In the genomic region with DNA sequence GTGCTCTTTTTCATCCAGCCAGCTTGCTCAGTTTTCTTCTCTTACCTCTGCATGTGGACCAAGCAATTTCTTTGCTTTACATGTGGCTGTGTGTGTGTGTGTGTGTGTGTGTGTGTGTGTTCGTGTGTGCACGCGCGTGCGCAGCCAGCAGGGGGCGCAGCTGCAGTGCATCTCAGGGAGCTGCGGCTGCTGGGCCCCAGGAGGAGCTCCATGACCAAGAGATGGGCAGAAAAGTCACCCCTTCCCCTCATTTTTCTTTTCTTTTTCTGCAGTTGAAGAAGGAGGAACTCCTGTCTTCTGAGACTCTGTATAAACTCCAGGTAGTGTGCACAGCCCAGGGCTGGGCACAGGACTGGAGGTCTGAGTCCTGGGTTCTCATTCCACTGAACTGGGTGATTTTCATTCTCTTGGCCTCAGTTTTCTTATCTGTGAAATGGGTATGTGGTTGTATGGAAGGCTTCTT, we compare ENCODE assay signal across 8 cellular contexts. TPM values are rescaled to one million over a fixed set of nuclear protein-coding genes. Genes with fewer than 3 reads are reported as not detected.
DNase-seq lines count a peak whose midpoint lies in the region; ATAC-seq and TF ChIP-seq lines count a peak whose summit lies in the region.

No MANE protein-coding gene starts in this region.

- ATAC-seq in gastroesophageal sphincter = peak; percentile 46
- ATAC-seq in HG03045 (IDR thresholded peaks at IDR 0.05; ENCODE audit: unreplicated experiment) = no peak

- no peak overlapping the region for H4K8ac ChIP-seq in trophoblast cell (ENCODE audit: low read depth, low read length)

- DNase-seq in ELF-1 (ENCODE audit: low read depth, low spot score) (peak; percentile 91), HL-60 (ENCODE audit: low read depth in 1 of 2, low spot score in 1 of 2) (peak; percentile 57 to 66), trophoblast cell (peak; percentile 67 to 86), type B pancreatic cell (ENCODE audit: extremely low spot score, unreplicated experiment) (peak; percentile 83)
- peak; percentile 88 for DNase-seq in activated effector memory CD4-positive, alpha-beta T cell treated with anti-CD3 and anti-CD28 coated beads, Interleukin-2, amount 50 U/mL, for 16 hours

- H3K79me1 ChIP-seq in trophoblast cell (ENCODE audit: low read length) = no peaks in the 10 kb centered on the region

- H3K27ac Mint-ChIP-seq in type B pancreatic cell = no peak overlapping the region

- no peaks in the 10 kb centered on the region for H3K79me2 ChIP-seq in trophoblast cell (ENCODE audit: control insufficient read depth, insufficient read depth, low read length, poor library complexity)

- H2BK120ac ChIP-seq in trophoblast cell (ENCODE audit: insufficient read depth, low read length, poor library complexity) = no peak overlapping the region

- no peaks in the 10 kb centered on the region for H3K27me3 Mint-ChIP-seq in type B pancreatic cell

- no peak overlapping the region for H2BK5ac ChIP-seq in trophoblast cell (ENCODE audit: low read depth, low read length, poor library complexity)

- H3K9me3 ChIP-seq in gastroesophageal sphincter = no peaks in the 10 kb centered on the region
- H3K9me3 ChIP-seq in trophoblast cell (ENCODE audit: insufficient read depth, low read depth, low read length) = peaks cover 2% of the 10 kb centered on the region

- H4K12ac ChIP-seq in trophoblast cell (ENCODE audit: low read depth, low read length) = no peak overlapping the region

- no peak overlapping the region for H3K27ac ChIP-seq in HL-60 (replicated peaks)
- H3K27ac ChIP-seq in gastroesophageal sphincter = no peak overlapping the region
- H3K27ac ChIP-seq in trophoblast cell (ENCODE audit: low read depth, low read length) = no peak overlapping the region

- no peak overlapping the region for H2BK12ac ChIP-seq in trophoblast cell (ENCODE audit: low read length)

- no peak overlapping the region for H3K9ac ChIP-seq in trophoblast cell (ENCODE audit: low read length)

- 0 out of 2 replicates have a peak, but pooled peaks have one; percentile 20 for TF ChIP-seq POLR2A in Raji (IDR thresholded peaks at IDR 0.05; ENCODE audit: insufficient read depth, low read depth, low read length)
- no peak for TF ChIP-seq POLR2A in gastroesophageal sphincter (IDR thresholded peaks at IDR 0.05)

- no peak for TF ChIP-seq CTCF in HL-60 (IDR thresholded peaks at IDR 0.05; ENCODE audit: insufficient read depth, low read length)
- peak; percentile 54 to 91 (median 88) for TF ChIP-seq CTCF in gastroesophageal sphincter (IDR thresholded peaks at IDR 0.05)
- TF ChIP-seq CTCF in type B pancreatic cell (conservative IDR thresholded peaks at IDR 0.05) = peak; percentile 79

- no peak overlapping the region for H3K18ac ChIP-seq in trophoblast cell (ENCODE audit: low read length)

- H3K4me1 Mint-ChIP-seq in type B pancreatic cell (ENCODE audit: unreplicated experiment) = no peaks in the 10 kb centered on the region

- H2AFZ ChIP-seq in trophoblast cell (ENCODE audit: insufficient read depth, low read length, poor library complexity) = no peak overlapping the region

- 0% methylated on average over 5 of the region's 7 CpGs; no CpG with 5 or more reads in 1 of the 2 donors for WGBS in gastroesophageal sphincter (ENCODE audit: low coverage in 1 of 2), 2 donors
- no CpG with 5 or more reads among the region's 7 CpGs for WGBS in trophoblast cell (ENCODE audit: extremely low coverage, insufficient coverage, insufficient read length)

- H4K91ac ChIP-seq in trophoblast cell (ENCODE audit: low read depth, low read length) = no peak overlapping the region

- H3K27me3 ChIP-seq in HL-60 (ENCODE audit: insufficient read depth, poor library complexity, severe bottlenecking) = peaks cover 3% of the 10 kb centered on the region
- no peaks in the 10 kb centered on the region for H3K27me3 ChIP-seq in gastroesophageal sphincter
- H3K27me3 ChIP-seq in trophoblast cell (ENCODE audit: insufficient read depth, low read length) = no peaks in the 10 kb centered on the region

- no peak overlapping the region for H3K4ac ChIP-seq in trophoblast cell (ENCODE audit: low read depth, low read length)

- H3K36me3 Mint-ChIP-seq in type B pancreatic cell = no peaks in the 10 kb centered on the region

- H3K14ac ChIP-seq in trophoblast cell (ENCODE audit: low read length) = no peak overlapping the region

- H3K4me1 ChIP-seq in gastroesophageal sphincter (no peaks in the 10 kb centered on the region), trophoblast cell (ENCODE audit: control insufficient read depth in 1 of 2, insufficient read depth in 2 of 2, low read length in 2 of 2) (no peaks in the 10 kb centered on the region)

- no peak overlapping the region for H3K4me3 ChIP-seq in HL-60 (replicated peaks; ENCODE audit: insufficient read depth, low read length)
- H3K4me3 ChIP-seq in gastroesophageal sphincter = no peak overlapping the region
- no peak overlapping the region for H3K4me3 ChIP-seq in trophoblast cell (ENCODE audit: low read depth, low read length)

- H3K4me3 Mint-ChIP-seq in type B pancreatic cell = no peak overlapping the region

- TF ChIP-seq EP300 in gastroesophageal sphincter (IDR thresholded peaks at IDR 0.05) = no peak

- no peak overlapping the region for H2AK5ac ChIP-seq in trophoblast cell (ENCODE audit: low read length)

- H3K23ac ChIP-seq in trophoblast cell (ENCODE audit: low read length) = no peak overlapping the region

- H3K36me3 ChIP-seq in gastroesophageal sphincter = no peaks in the 10 kb centered on the region
- H3K36me3 ChIP-seq in trophoblast cell (ENCODE audit: control insufficient read depth in 1 of 2, insufficient read depth in 2 of 2, low read length in 2 of 2) = no peaks in the 10 kb centered on the region

- H3K4me2 ChIP-seq in trophoblast cell (ENCODE audit: low read length) = no peak overlapping the region

- H3K9me3 Mint-ChIP-seq in type B pancreatic cell = no peaks in the 10 kb centered on the region

RNA-seq across cellular contexts. Expression of a gene that starts 41.8 kb away (rescaled TPM):
- total RNA-seq in gastroesophageal sphincter (1 to 10 TPM in 2 of 4 donors, under 1 TPM in 2; 0.27 to 2.4 (median 1.6) TPM), type B pancreatic cell (ENCODE audit: low replicate concordance) (21.7 and 59.8 TPM in 2 replicates)
- polyA plus RNA-seq in trophoblast cell (2013) = 12.1 and 15.8 TPM in 2 replicates
